In the genomic region with DNA sequence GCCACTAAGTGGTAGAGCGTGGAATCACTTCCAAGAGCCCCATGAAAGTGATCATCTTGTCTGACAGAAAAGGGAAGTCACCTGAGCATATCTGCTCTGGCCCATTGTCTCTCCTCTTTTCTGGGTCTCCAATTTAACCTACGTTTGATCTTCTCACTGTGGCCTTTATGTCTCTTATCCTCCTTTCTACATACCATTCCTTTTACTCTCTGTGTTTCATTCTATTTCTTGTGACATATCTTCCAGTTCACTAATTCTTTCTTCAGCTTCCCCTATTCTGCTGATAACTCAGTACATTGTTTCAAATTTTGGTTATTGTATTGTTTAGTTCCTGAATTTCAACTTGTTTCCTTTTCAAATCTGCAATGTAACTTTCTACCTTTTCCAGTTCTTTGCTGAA, we compare ENCODE assay signal across 28 cellular contexts.
"Had no signal": no experiment of that assay in that cellular context is flagged by ENCODE, and none has a peak within 500 bp of the region (broad histone marks: within the 10 kb centered on the region; RNA-seq: fewer than 3 reads in every experiment).

No MANE protein-coding gene starts in this region.

- H3K36me3 ChIP-seq: adrenal gland, colonic mucosa, heart left ventricle had no signal

- H3K4me1 ChIP-seq: colonic mucosa, heart left ventricle had no signal

- H3K4me3 ChIP-seq: adrenal gland, body of pancreas, colonic mucosa, heart left ventricle had no signal

- ATAC-seq: activated CD4-positive, alpha-beta T cell treated with anti-CD3 and anti-CD28 coated beads for 36 hours; activated CD8-positive, alpha-beta memory T cell treated with anti-CD3 and anti-CD28 coated beads, Interleukin-2, amount 10 ng/mL, durations not matched to agents 7 days and 5 days; activated CD8-positive, alpha-beta T cell treated with anti-CD3 and anti-CD28 coated beads, Interleukin-2, amount 10 ng/mL, durations not matched to agents 7 days and 5 days; activated naive CD8-positive, alpha-beta T cell treated with anti-CD3 and anti-CD28 coated beads, Interleukin-2, amount 50 U/mL, for 24 hours; body of pancreas; esophagus mucosa; heart left ventricle had no signal

- FAIRE-seq: frontal cortex had no signal

- H3K27me3 ChIP-seq: adrenal gland, body of pancreas, colonic mucosa, heart left ventricle had no signal

- H3K9me3 ChIP-seq: adrenal gland, body of pancreas, colonic mucosa had no signal

- DNase-seq: activated CD4-positive, alpha-beta memory T cell treated with anti-CD3 and anti-CD28 coated beads for 36 hours; activated CD4-positive, alpha-beta T cell treated with anti-CD3 and anti-CD28 coated beads for 36 hours; activated CD4-positive, alpha-beta T cell treated with anti-CD3 and anti-CD28 coated beads, Interleukin-2, amount 10 ng/mL, durations not matched to agents 24 days and 14 days; activated CD4-positive, CD25-positive, alpha-beta regulatory T cell; activated CD4-positive, CD25-positive, alpha-beta regulatory T cell treated with anti-CD3 and anti-CD28 coated beads, Interleukin-2, amount 50 U/mL, for 72 hours; activated CD8-positive, alpha-beta memory T cell treated with anti-CD3 and anti-CD28 coated beads, Interleukin-2, amount 10 ng/mL, durations not matched to agents 7 days and 5 days; activated CD8-positive, alpha-beta memory T cell treated with anti-CD3 and anti-CD28 coated beads, Interleukin-2, amount 50 U/mL, for 4 hours; activated CD8-positive, alpha-beta T cell treated with anti-CD3 and anti-CD28 coated beads, Interleukin-2, amount 10 ng/mL, durations not matched to agents 7 days and 5 days; activated effector memory CD4-positive, alpha-beta T cell treated with anti-CD3 and anti-CD28 coated beads, Interleukin-2, amount 50 U/mL, for 16 hours; activated naive CD4-positive, alpha-beta T cell treated with anti-CD3 and anti-CD28 coated beads for 36 hours; activated naive CD8-positive, alpha-beta T cell treated with anti-CD3 and anti-CD28 coated beads for 36 hours; activated naive CD8-positive, alpha-beta T cell treated with anti-CD3 and anti-CD28 coated beads, Interleukin-2, amount 50 U/mL, for 24 hours; activated T-cell treated with anti-CD3 and anti-CD28 coated beads, Interleukin-2, amount 50 U/mL, for 1 hour; activated T-cell treated with anti-CD3 and anti-CD28 coated beads, Interleukin-2, amount 50 U/mL, for 48 hours; adrenal gland; amygdala; aorta; body of pancreas; central memory CD4-positive, alpha-beta T cell; cerebellar nuclear complex; colonic mucosa; effector CD8-positive, alpha-beta T cell; foreskin fibroblast; glutamatergic neuron; heart left ventricle; hypothalamus had no signal

- H3K27ac ChIP-seq: adrenal gland, body of pancreas, colonic mucosa, heart left ventricle had no signal
